23 cellular contexts compared by ENCODE assay signal in the genomic region with DNA sequence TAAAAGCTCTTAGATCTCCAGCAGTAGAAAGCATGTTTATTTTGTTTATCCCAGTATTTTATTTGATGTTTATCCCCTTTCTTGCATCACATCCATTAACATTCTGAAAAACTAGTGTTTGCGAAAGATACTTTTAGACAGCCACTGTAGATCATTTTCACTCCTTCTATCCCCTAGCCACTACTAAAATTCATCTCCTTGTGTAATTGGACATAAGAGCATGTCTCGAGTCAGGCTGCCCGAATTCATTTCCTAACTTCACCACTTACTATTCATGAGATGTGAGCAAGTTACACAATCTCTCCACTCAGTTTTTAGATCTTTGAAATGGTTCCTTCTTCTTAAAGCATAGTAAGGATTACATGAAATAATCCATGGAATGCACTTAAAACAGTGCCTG.
"Had no signal": no experiment of that assay in that cellular context is flagged by ENCODE, and none has a peak within 500 bp of the region (broad histone marks: within the 10 kb centered on the region; RNA-seq: fewer than 3 reads in every experiment).

No MANE protein-coding gene starts in this region.

- ATAC-seq: Panc1, PC-3, Right ventricle myocardium inferior, SK-N-SH treated with all-trans-retinoic acid at 6 μM for 48 hours had no signal

- H3K4me3 ChIP-seq: MG63 had no signal

- DNase-seq: KBM-7; MG63; MV-4-11; NCI-H1092; NCI-H1105 treated with DMSO at 0.1 percent for 48 hours; NCI-H1417 treated with DMSO at 0.1 percent for 48 hours; NCI-H146; NCI-H1694 treated with DMSO at 0.1 percent for 48 hours; NCI-H1930; NCI-H2081 treated with DMSO at 0.1 percent for 48 hours; NCI-H2171; NCI-H226; NCI-H446; NCI-H510A; NCI-H524 treated with DMSO at 0.1 percent for 48 hours; NCI-H69; NCI-H774; NK-92 treated with Interleukin-12 subunit alpha and Interleukin-12 subunit beta, amount 100 ng/mL, for 24 hours; PC-3; SHP77 treated with DMSO at 0.1 percent for 48 hours had no signal
